Comparison of ENCODE assay signal across 23 cellular contexts in genomic region chr2:240353944-240354343, GRCh38.
"Had no signal": no experiment of that assay in that cellular context is flagged by ENCODE, and none has a peak within 500 bp of the region (broad histone marks: within the 10 kb centered on the region; RNA-seq: fewer than 3 reads in every experiment).

No MANE protein-coding gene starts in this region.

- H3K4me3 ChIP-seq: cardiac muscle cell, MG63, Peyer's patch, SJCRH30 had no signal

- H3K36me3 Mint-ChIP-seq: activated naive CD8-positive, alpha-beta T cell had no signal

- DNase-seq: activated CD4-positive, alpha-beta T cell treated with anti-CD3 and anti-CD28 coated beads for 48 hours; activated CD4-positive, alpha-beta T cell treated with anti-CD3 and anti-CD28 coated beads, Interleukin-2, amount 50 U/mL, for 4 hours; activated CD8-positive, alpha-beta memory T cell treated with anti-CD3 and anti-CD28 coated beads, Interleukin-2, amount 50 U/mL, for 48 hours; activated CD8-positive, alpha-beta T cell treated with anti-CD3 and anti-CD28 coated beads, Interleukin-2, amount 10 ng/mL, durations not matched to agents 7 days and 5 days; activated effector memory CD4-positive, alpha-beta T cell treated with anti-CD3 and anti-CD28 coated beads, Interleukin-2, amount 50 U/mL, for 16 hours; activated naive CD4-positive, alpha-beta T cell treated with anti-CD3 and anti-CD28 coated beads for 36 hours; activated T-cell treated with anti-CD3 and anti-CD28 coated beads, Interleukin-2, amount 50 U/mL, for 24 hours; brain microvascular endothelial cell; MG63; MV-4-11; NCI-H1436; NCI-H1694 treated with DMSO at 0.1 percent for 48 hours; NCI-H2029 treated with DMSO at 0.1 percent for 48 hours; NCI-H510A treated with DMSO at 0.1 percent for 48 hours; Right ventricle myocardium superior; SJCRH30 had no signal

- H3K4me1 ChIP-seq: Peyer's patch, SJCRH30 had no signal

- H3K27ac ChIP-seq: brain microvascular endothelial cell, cardiac muscle cell, Peyer's patch, RWPE1, SJCRH30 had no signal

- H3K36me3 ChIP-seq: brain microvascular endothelial cell, cardiac muscle cell, MG63, Peyer's patch, SJCRH30 had no signal

- H3K9me3 Mint-ChIP-seq: activated naive CD4-positive, alpha-beta T cell treated with anti-CD3 and anti-CD28 coated beads for 36 hours; activated T-cell treated with anti-CD3 and anti-CD28 coated beads, Interleukin-2, amount 50 U/mL, for 24 hours; activated T-helper 1 cell treated with anti-CD3 and anti-CD28 coated beads, Interleukin-12 subunit alpha, Interleukin-12 subunit beta, Interleukin-2, Interleukin-4 antibody, amounts not matched to agents 30 ng/mL and 10 ng/mL and 1 ng/mL, durations not matched to agents 14 hours and 24 hours and 36 hours; T-helper 1 cell treated with Interleukin-12 subunit alpha and Interleukin-12 subunit beta and Interleukin-4 antibody, amounts not matched to agents 30 μg/mL and 1 μg/mL, for 36 hours had no signal

- H3K9me3 ChIP-seq: MG63, Peyer's patch, SJCRH30 had no signal

- H3K27me3 ChIP-seq: brain microvascular endothelial cell, cardiac muscle cell, MG63, Peyer's patch had no signal

- H3K27ac Mint-ChIP-seq: activated CD8-positive, alpha-beta T cell treated with anti-CD3 and anti-CD28 coated beads, Interleukin-2, amount 10 ng/mL, durations not matched to agents 7 days and 5 days; activated naive CD4-positive, alpha-beta T cell treated with anti-CD3 and anti-CD28 coated beads for 36 hours; activated naive CD8-positive, alpha-beta T cell; activated T-cell treated with anti-CD3 and anti-CD28 coated beads, Interleukin-2, amount 50 U/mL, for 24 hours; activated T-helper 1 cell treated with anti-CD3 and anti-CD28 coated beads, Interleukin-12 subunit alpha, Interleukin-12 subunit beta, Interleukin-2, Interleukin-4 antibody, amounts not matched to agents 30 ng/mL and 10 ng/mL and 1 ng/mL, durations not matched to agents 14 hours and 24 hours and 36 hours; T-helper 1 cell treated with Interleukin-12 subunit alpha and Interleukin-12 subunit beta and Interleukin-4 antibody, amounts not matched to agents 30 μg/mL and 1 μg/mL, for 36 hours had no signal

- H3K4me3 Mint-ChIP-seq: activated CD8-positive, alpha-beta T cell treated with anti-CD3 and anti-CD28 coated beads, Interleukin-2, amount 10 ng/mL, durations not matched to agents 7 days and 5 days; activated naive CD4-positive, alpha-beta T cell treated with anti-CD3 and anti-CD28 coated beads for 36 hours; activated naive CD8-positive, alpha-beta T cell; activated T-cell treated with anti-CD3 and anti-CD28 coated beads, Interleukin-2, amount 50 U/mL, for 24 hours; activated T-helper 1 cell treated with anti-CD3 and anti-CD28 coated beads, Interleukin-12 subunit alpha, Interleukin-12 subunit beta, Interleukin-2, Interleukin-4 antibody, amounts not matched to agents 30 ng/mL and 10 ng/mL and 1 ng/mL, durations not matched to agents 14 hours and 24 hours and 36 hours; T-helper 1 cell treated with Interleukin-12 subunit alpha and Interleukin-12 subunit beta and Interleukin-4 antibody, amounts not matched to agents 30 μg/mL and 1 μg/mL, for 36 hours had no signal

- ATAC-seq: activated CD4-positive, CD25-positive, alpha-beta regulatory T cell treated with anti-CD3 and anti-CD28 coated beads, Interleukin-2, amount 50 U/mL, for 24 hours; activated CD8-positive, alpha-beta T cell treated with anti-CD3 and anti-CD28 coated beads, Interleukin-2, amount 10 ng/mL, durations not matched to agents 7 days and 5 days had no signal
